ENCODE assay signal across 9 cellular contexts in genomic region chr17:4565209-4566141, GRCh38. TPM values are rescaled to one million over a fixed set of nuclear protein-coding genes. Genes with fewer than 3 reads are reported as not detected.
A peak's percentile ranks its signal among the peaks of the same experiment; 100 is the strongest.
DNase-seq lines count a peak whose midpoint lies in the region; ATAC-seq and TF ChIP-seq lines count a peak whose summit lies in the region.
"Had no signal": no experiment of that assay in that cellular context is flagged by ENCODE, and none has a peak within 500 bp of the region (broad histone marks: within the 10 kb centered on the region; RNA-seq: fewer than 3 reads in every experiment).

No MANE protein-coding gene starts in this region.

- no peaks in the 10 kb centered on the region for H3K36me3 Mint-ChIP-seq in T-cell
- H3K36me3 Mint-ChIP-seq in brain = no peaks in the 10 kb centered on the region

- H3K4me3 Mint-ChIP-seq in T-cell (peak overlapping the region; percentile 13 to 53 (median 43)), brain (peak overlapping the region; percentile 41 to 73 (median 46))

- H3K27ac Mint-ChIP-seq in T-cell (peak overlapping the region; percentile 11 to 66), brain (peak overlapping the region; percentile 40 to 87 (median 77))

- POLR2A ChIA-PET in T-cell (lab: Charles Lee) = no interaction called here

- ATAC-seq in T-cell (replicated peaks in 1 of 4) = peak; percentile 78 to 84 (median 82)
- ATAC-seq in HG03378 (IDR thresholded peaks at IDR 0.05; ENCODE audit: unreplicated experiment) = no peak

- TF ChIP-seq CTCF in brain (conservative IDR thresholded peaks at IDR 0.05) = peak; percentile 78 to 83

- H3K4me1 Mint-ChIP-seq in T-cell (peaks cover 25 to 39% (median 31%) of the 10 kb centered on the region in 3 donors), brain (peaks cover 28% of the 10 kb centered on the region)

- H3K9me3 Mint-ChIP-seq in T-cell = no peaks in the 10 kb centered on the region
- peaks cover 0 to 3% (median 0%) of the 10 kb centered on the region in 5 experiments for H3K9me3 Mint-ChIP-seq in brain

- no peak overlapping the region for H3K4me3 ChIP-seq in skeletal muscle cell (ENCODE audit: low read depth, low read length)

- no peaks in the 10 kb centered on the region for H3K27me3 Mint-ChIP-seq in T-cell
- H3K27me3 Mint-ChIP-seq in brain = peaks cover 20% of the 10 kb centered on the region

- DNase-seq in activated gamma-delta T cell treated with Interleukin-2 at 50 U/mL for 16 hours (peak; percentile 34), activated gamma-delta T cell (lab: John Stamatoyannopoulos, UW) (no peak), NCI-H1930 (lab: John Stamatoyannopoulos, UW) (peak; percentile 67), T-cell (peak in 24 of 34 experiments; percentile 13 to 53 (median 31)), iPS DF 19.7 (ENCODE audit: low read depth, low spot score) (peak; percentile 83), skeletal muscle cell (ENCODE audit: low read depth) (peak; percentile 39)

- CTCF ChIA-PET in T-cell (lab: Charles Lee) = interaction anchor here in 1 of 2 donors (0.5 to 1.4 kb wide), 3 partner anchors 8 to 424 kb away, joined by 3 to 5 read pairs (median 4); no protein-coding TSS in a partner anchor

RNA-seq across cellular contexts. Expression of gene GGT6, which starts 5.1 kb away (rescaled TPM):
- total RNA-seq in T-cell = not detected
- polyA plus RNA-seq in brain (ENCODE audit: insufficient read depth, low read depth, low replicate concordance) = 0.17 TPM
- total RNA-seq: skeletal muscle tissue had no signal

RNA-seq across cellular contexts. Expression of gene MYBBP1A, which starts 10.3 kb away (rescaled TPM):
- 100 to 1,000 TPM in 1 of 5 donors, 10 to 100 TPM in 4; 57.0 to 102 (median 94.2) TPM for total RNA-seq in T-cell
- 35.0 TPM for polyA plus RNA-seq in brain (ENCODE audit: insufficient read depth, low read depth, low replicate concordance)

RNA-seq across cellular contexts. Expression of gene SMTNL2, which starts 18.9 kb away (rescaled TPM):
- total RNA-seq in T-cell = not detected
- polyA plus RNA-seq in brain (ENCODE audit: insufficient read depth, low read depth, low replicate concordance) = 3.6 TPM
